ENCODE assay signal across 1 cellular context in genomic region chr15:63243776-63244175, GRCh38.
TF ChIP-seq lines count a peak whose summit lies in the region.

No MANE protein-coding gene starts in this region.

TF ChIP-seq in IMR-90, 13 proteins besides CTCF, POLR2A, EP300 and RAD21:
- TF ChIP-seq, protein P1, sequence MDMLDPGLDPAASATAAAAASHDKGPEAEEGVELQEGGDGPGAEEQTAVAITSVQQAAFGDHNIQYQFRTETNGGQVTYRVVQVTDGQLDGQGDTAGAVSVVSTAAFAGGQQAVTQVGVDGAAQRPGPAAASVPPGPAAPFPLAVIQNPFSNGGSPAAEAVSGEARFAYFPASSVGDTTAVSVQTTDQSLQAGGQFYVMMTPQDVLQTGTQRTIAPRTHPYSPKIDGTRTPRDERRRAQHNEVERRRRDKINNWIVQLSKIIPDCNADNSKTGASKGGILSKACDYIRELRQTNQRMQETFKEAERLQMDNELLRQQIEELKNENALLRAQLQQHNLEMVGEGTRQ (IDR thresholded peaks at IDR 0.05; ENCODE audit: low read depth, low read length), result no peak
